In the genomic region with DNA sequence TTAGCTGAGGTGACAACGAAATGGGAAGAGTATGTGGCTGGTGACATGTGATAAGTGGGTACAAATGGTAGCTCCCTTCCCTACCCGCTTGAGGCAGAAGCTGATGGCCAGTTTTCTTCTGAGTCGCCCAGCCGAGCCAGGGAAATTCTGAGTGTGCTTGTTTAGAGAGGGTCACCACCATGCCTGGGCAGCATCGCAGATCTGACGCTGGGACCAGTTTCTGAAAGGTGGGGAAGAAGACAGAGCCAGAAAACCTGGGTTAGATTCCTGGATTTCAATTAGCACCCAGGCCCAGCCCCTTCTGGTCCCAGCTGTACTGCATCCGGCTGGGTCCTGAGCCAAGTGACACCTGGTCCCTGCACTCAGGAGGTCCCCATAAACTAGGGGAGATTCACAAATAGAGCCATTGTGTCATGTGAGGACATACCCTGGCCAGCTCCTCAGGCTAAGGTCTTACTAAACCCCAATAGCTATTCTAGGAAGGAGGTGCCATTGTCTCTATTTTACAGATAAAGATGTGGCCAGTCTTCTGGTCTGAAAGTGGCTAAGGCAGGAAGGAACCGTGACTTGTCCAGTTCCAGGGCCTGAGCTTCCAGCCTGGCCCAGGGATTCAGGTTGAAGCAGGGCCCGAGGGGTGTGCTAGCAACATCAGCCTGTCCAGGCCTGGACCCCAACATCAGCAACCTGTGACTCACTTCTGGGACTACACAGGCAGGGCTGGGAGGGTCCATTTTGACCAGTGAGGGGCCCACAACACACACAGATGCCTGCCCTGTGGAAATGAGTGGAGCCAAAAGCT, we compare ENCODE assay signal across 18 cellular contexts. TPM values are rescaled to one million over a fixed set of nuclear protein-coding genes. Genes with fewer than 3 reads are reported as not detected.
DNase-seq lines count a peak whose midpoint lies in the region; FAIRE-seq and TF ChIP-seq lines count a peak whose summit lies in the region.
"Had no signal": no experiment of that assay in that cellular context is flagged by ENCODE, and none has a peak within 500 bp of the region (broad histone marks: within the 10 kb centered on the region; RNA-seq: fewer than 3 reads in every experiment).

No MANE protein-coding gene starts in this region.

- no peak for FAIRE-seq in kidney (lab: Jason Lieb, UNC)
- FAIRE-seq: D721Med had no signal

- POLR2A ChIA-PET in PC-9 (lab: Charles Lee; ENCODE audit: unreplicated experiment), result interaction anchor here (0.6 kb wide), 1 partner anchor 118 kb away, joined by 4 read pairs; no protein-coding TSS in a partner anchor

- H3K4me3 Mint-ChIP-seq in type B pancreatic cell, result peak overlapping the region; percentile 17
- H3K4me3 Mint-ChIP-seq in T-helper 2 cell treated with Interferon-gamma antibody and Interleukin-4, amounts not matched to agents 5 μg/mL and 100 μg/mL, for 36 hours, result no peak overlapping the region

- H3K4me2 ChIP-seq in PC-9, result peak overlapping the region; percentile 52

- H3K79me2 ChIP-seq in PC-9 (ENCODE audit: low read depth), result no peaks in the 10 kb centered on the region

- no peak overlapping the region for H2AFZ ChIP-seq in PC-9

- H3K4me1 Mint-ChIP-seq in type B pancreatic cell (ENCODE audit: unreplicated experiment), result peaks cover 27% of the 10 kb centered on the region
- no peaks in the 10 kb centered on the region for H3K4me1 Mint-ChIP-seq in T-helper 2 cell treated with Interferon-gamma antibody and Interleukin-4, amounts not matched to agents 5 μg/mL and 100 μg/mL, for 36 hours (ENCODE audit: low read depth)

- no peak for TF ChIP-seq POLR2A in prostate gland (IDR thresholded peaks at IDR 0.05)

- H3K36me3 ChIP-seq in PC-9 (ENCODE audit: low read depth) (no peaks in the 10 kb centered on the region), kidney (ENCODE audit: control insufficient read depth in 1 of 2, insufficient read depth in 2 of 2, low read length in 2 of 2) (no peaks in the 10 kb centered on the region), prostate gland (no peaks in the 10 kb centered on the region)
- H3K36me3 ChIP-seq: HAP-1 had no signal

- no peak for TF ChIP-seq CTCF in GM13976 (IDR thresholded peaks at IDR 0.05; ENCODE audit: borderline replicate concordance, control extremely low read depth, extremely low read depth, insufficient read depth, missing control alignments)
- no peak for TF ChIP-seq CTCF in PC-9 (conservative IDR thresholded peaks at IDR 0.05)
- TF ChIP-seq CTCF in kidney (IDR thresholded peaks at IDR 0.05; ENCODE audit: borderline replicate concordance, extremely low read depth, insufficient read depth), result no peak
- TF ChIP-seq CTCF in type B pancreatic cell (conservative IDR thresholded peaks at IDR 0.05), result no peak
- TF ChIP-seq CTCF in prostate gland (IDR thresholded peaks at IDR 0.05), result no peak

- H3K9me3 ChIP-seq in PC-9 (ENCODE audit: insufficient read depth, low read depth) (no peaks in the 10 kb centered on the region), kidney (ENCODE audit: control insufficient read depth in 1 of 2, low read length in 2 of 2) (no peaks in the 10 kb centered on the region), prostate gland (no peaks in the 10 kb centered on the region)
- H3K9me3 ChIP-seq: HAP-1 had no signal

- H4K20me1 ChIP-seq in PC-9 (ENCODE audit: insufficient read depth), result no peaks in the 10 kb centered on the region

- H3K27ac ChIP-seq in PC-9, result 0 out of 2 replicates have a peak overlapping the region, but pooled peaks have one; percentile 53
- H3K27ac ChIP-seq in kidney (ENCODE audit: low read depth in 2 of 2, low read length in 2 of 2), result no peak overlapping the region
- no peak overlapping the region for H3K27ac ChIP-seq in prostate gland
- H3K27ac ChIP-seq: C4-2B had no signal

- BruUV-seq in PC-9 (replicated peaks; lab: Mats Ljungman, UMichigan), result no TSS peak

- H3K36me3 Mint-ChIP-seq in type B pancreatic cell, result no peaks in the 10 kb centered on the region
- no peaks in the 10 kb centered on the region for H3K36me3 Mint-ChIP-seq in T-helper 2 cell treated with Interferon-gamma antibody and Interleukin-4, amounts not matched to agents 5 μg/mL and 100 μg/mL, for 36 hours (ENCODE audit: low read depth)

- H3K9me3 Mint-ChIP-seq in type B pancreatic cell, result no peaks in the 10 kb centered on the region
- H3K9me3 Mint-ChIP-seq in T-helper 2 cell treated with Interferon-gamma antibody and Interleukin-4, amounts not matched to agents 5 μg/mL and 100 μg/mL, for 36 hours, result no peaks in the 10 kb centered on the region

- no peaks in the 10 kb centered on the region for H3K27me3 ChIP-seq in PC-9 (ENCODE audit: insufficient read depth, low read depth)
- no peaks in the 10 kb centered on the region for H3K27me3 ChIP-seq in prostate gland (replicated peaks; ENCODE audit: insufficient read depth)

- peaks cover 54% of the 10 kb centered on the region for H3K4me1 ChIP-seq in PC-9 (replicated peaks; ENCODE audit: insufficient read depth)
- H3K4me1 ChIP-seq in kidney (ENCODE audit: control insufficient read depth in 1 of 2, insufficient read depth in 1 of 2, low read depth in 1 of 2, low read length in 2 of 2), result peaks cover 4 to 14% of the 10 kb centered on the region in 2 donors
- no peaks in the 10 kb centered on the region for H3K4me1 ChIP-seq in prostate gland (replicated peaks)
- H3K4me1 ChIP-seq: HAP-1 had no signal

- CTCF ChIA-PET in PC-9 (lab: Charles Lee), result interaction anchor here (0.8 kb wide), 1 partner anchor 28 kb away, joined by 3 read pairs; no protein-coding TSS in a partner anchor

- DNase-seq in GM13976 (ENCODE audit: low spot score) (peak; percentile 6), PC-9 (no peak), kidney (peak; percentile 33), type B pancreatic cell (ENCODE audit: extremely low spot score, unreplicated experiment) (no peak), prostate gland (ENCODE audit: low spot score) (no peak), NCI-H2171 treated with DMSO at 0.1 percent for 48 hours (lab: John Stamatoyannopoulos, UW) (no peak)
- DNase-seq in T-helper 2 cell treated with Interferon-gamma antibody and Interleukin-4, amounts not matched to agents 5 μg/mL and 100 μg/mL, for 36 hours (ENCODE audit: low spot score), result no peak
- DNase-seq: ACHN, AML-193, MM.1S, NCI-H1105, NCI-H510A, NCI-H82, SW 1271 had no signal

- intact Hi-C loops in PC-9 (cut with micrococcal nuclease; ENCODE audit: unreplicated experiment), result no loop called here
- intact Hi-C loops in kidney (cut with DNase I), result no loop called here
- intact Hi-C loops in prostate gland (cut with DNase I), result no loop called here

- in situ Hi-C loops in GM13976 (cut with MboI; ENCODE audit: low sequenced_read_pairs, unreplicated experiment), result no loop called here

- H3F3A ChIP-seq in PC-9 (ENCODE audit: insufficient read depth, low read depth), result peaks cover 19% of the 10 kb centered on the region; the same call in 1 of the 2 replicates

- H3K4me3 ChIP-seq in PC-9, result no peak overlapping the region
- H3K4me3 ChIP-seq in kidney (ENCODE audit: low read length in 2 of 2), result no peak overlapping the region
- no peak overlapping the region for H3K4me3 ChIP-seq in prostate gland
- H3K4me3 ChIP-seq: HAP-1 had no signal

- 96% methylated on average over 9 of the region's 9 CpGs for WGBS in prostate gland

- peak overlapping the region; percentile 34 for H3K27ac Mint-ChIP-seq in type B pancreatic cell
- no peak overlapping the region for H3K27ac Mint-ChIP-seq in T-helper 2 cell treated with Interferon-gamma antibody and Interleukin-4, amounts not matched to agents 5 μg/mL and 100 μg/mL, for 36 hours

- no peak overlapping the region for H3K9ac ChIP-seq in kidney (ENCODE audit: low read length in 2 of 2)

- H3K27me3 Mint-ChIP-seq in type B pancreatic cell, result peaks cover 43% of the 10 kb centered on the region
- peaks cover 56% of the 10 kb centered on the region for H3K27me3 Mint-ChIP-seq in T-helper 2 cell treated with Interferon-gamma antibody and Interleukin-4, amounts not matched to agents 5 μg/mL and 100 μg/mL, for 36 hours (ENCODE audit: low read depth)

- no peaks in the 10 kb centered on the region for H3K9me2 ChIP-seq in PC-9 (ENCODE audit: insufficient read depth)

RNA-seq across cellular contexts. Expression of gene TMEM61, which starts 1.7 kb away (rescaled TPM):
- 3.8 and 5.0 TPM in 2 replicates for total RNA-seq in PC-9 (2021)
- total RNA-seq in kidney, result 7.0 TPM
- 42.7 TPM for polyA plus RNA-seq in kidney (ENCODE audit: insufficient read depth, low read depth, low replicate concordance)
- total RNA-seq in type B pancreatic cell (ENCODE audit: low replicate concordance), result 2.9 and 3.8 TPM in 2 replicates
- total RNA-seq in prostate gland, result 1 to 10 TPM; 2.4 to 5.4 TPM
- total RNA-seq: LHCN-M2 had no signal

RNA-seq across cellular contexts. Expression of gene BSND, which starts 20.0 kb away (rescaled TPM):
- 0.09 TPM in 1 of 2 replicates, not detected in the other for total RNA-seq in PC-9 (2021)
- total RNA-seq in kidney, result 1.4 TPM
- 22.7 TPM for polyA plus RNA-seq in kidney (ENCODE audit: insufficient read depth, low read depth, low replicate concordance)
- total RNA-seq in type B pancreatic cell (ENCODE audit: low replicate concordance), result 0.05 TPM in 1 of 2 replicates, not detected in the other
- under 1 TPM in 1 of 2 donors, not detected in 1; 0.11 TPM for total RNA-seq in prostate gland
- total RNA-seq: LHCN-M2 had no signal

Comparison
In these comparisons a context has a peak if more than half of its experiments do, and no peak if none do; other contexts are left out.
1. DNase-seq: peak in GM13976 (single experiment) and kidney (single experiment); none in PC-9 (0 of 2), type B pancreatic cell (single experiment), prostate gland (single experiment), T-helper 2 cell treated with Interferon-gamma antibody and Interleukin-4, amounts not matched to agents 5 μg/mL and 100 μg/mL, for 36 hours (single experiment) and NCI-H2171 treated with DMSO at 0.1 percent for 48 hours (single experiment).